ENCODE assay signal across 8 cellular contexts in the genomic region with DNA sequence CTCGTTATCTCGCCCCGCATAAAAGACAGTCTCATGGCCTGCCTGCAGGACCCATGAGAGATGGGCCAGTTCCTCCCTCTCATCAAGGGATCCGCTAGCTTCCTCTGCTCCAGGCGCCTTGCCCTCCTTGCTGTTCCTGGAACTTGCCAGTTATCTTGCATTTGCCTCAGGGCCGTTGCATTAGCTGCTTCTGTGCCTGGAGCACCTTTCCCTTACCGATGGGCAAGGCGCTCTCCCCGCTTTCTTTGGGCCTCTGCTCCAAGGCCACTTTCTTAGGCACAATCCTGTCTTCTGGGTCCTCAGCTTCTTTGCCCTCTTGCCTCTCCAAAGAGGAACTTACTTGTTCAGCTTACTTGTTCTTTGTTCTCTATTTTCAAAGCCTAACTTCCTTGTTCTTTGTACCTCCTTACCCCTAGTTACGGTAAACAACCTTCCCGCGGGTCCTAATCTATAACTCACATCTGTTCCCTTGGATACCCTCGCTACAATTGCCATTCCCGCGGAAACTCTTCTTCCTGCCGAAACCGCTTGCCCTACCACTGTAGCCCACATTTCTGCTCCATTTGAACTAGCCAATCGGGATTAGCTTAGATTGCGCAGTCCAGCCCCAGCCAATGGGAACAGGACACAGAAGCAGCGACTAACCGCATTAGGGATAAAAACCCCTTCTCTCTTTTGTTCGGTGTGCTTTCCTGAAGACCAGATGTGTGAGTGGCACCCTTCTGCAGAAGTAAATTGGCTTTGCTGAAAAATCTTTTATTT. TPM values are rescaled to one million over a fixed set of nuclear protein-coding genes. Genes with fewer than 3 reads are reported as not detected.
DNase-seq lines count a peak whose midpoint lies in the region; ATAC-seq and TF ChIP-seq lines count a peak whose summit lies in the region.

No MANE protein-coding gene starts in this region.

- DNase-seq in CD8-positive, alpha-beta memory T cell, result peak in 1 of 5 donors; percentile 15
- DNase-seq in M059J (ENCODE audit: low read depth) (peak; percentile 21), right lobe of liver (peak in 1 of 3 donors; percentile 37), NCI-H774 (lab: John Stamatoyannopoulos, UW) (no peak), foreskin fibroblast (no peak)
- DNase-seq in activated naive CD8-positive, alpha-beta T cell treated with anti-CD3 and anti-CD28 coated beads, Interleukin-2, amount 10 ng/mL, durations not matched to agents 7 days and 5 days, result no peak

- CTCF ChIA-PET in CD8-positive, alpha-beta memory T cell (lab: Charles Lee), result interaction anchor here (0.6 to 4.0 kb wide), 9 partner anchors 9 to 329 kb away, joined by 3 to 19 read pairs (median 4); a partner anchor contains a TSS

- peaks cover 0 to 30% (median 5%) of the 10 kb centered on the region in 3 donors for H3K36me3 Mint-ChIP-seq in CD8-positive, alpha-beta memory T cell
- H3K36me3 Mint-ChIP-seq in activated naive CD8-positive, alpha-beta T cell treated with anti-CD3 and anti-CD28 coated beads, Interleukin-2, amount 10 ng/mL, durations not matched to agents 7 days and 5 days, result peaks cover 8% of the 10 kb centered on the region

- no peak for TF ChIP-seq CTCF in right lobe of liver (IDR thresholded peaks at IDR 0.05)
- TF ChIP-seq CTCF in foreskin fibroblast (IDR thresholded peaks at IDR 0.05; ENCODE audit: low read depth, low read length), result no peak

- H3K27ac Mint-ChIP-seq in CD8-positive, alpha-beta memory T cell, result peak overlapping the region; percentile 45 to 93 (median 84)
- peak overlapping the region; percentile 30 for H3K27ac Mint-ChIP-seq in activated naive CD8-positive, alpha-beta T cell treated with anti-CD3 and anti-CD28 coated beads, Interleukin-2, amount 10 ng/mL, durations not matched to agents 7 days and 5 days

- no peaks in the 10 kb centered on the region for H3K36me3 ChIP-seq in CD8-positive, alpha-beta memory T cell (ENCODE audit: insufficient read depth, low read length)
- H3K36me3 ChIP-seq in right lobe of liver (peaks cover 0 to 9% (median 0%) of the 10 kb centered on the region in 4 donors), thymus (ENCODE audit: control insufficient read depth, insufficient read depth) (peaks cover 11% of the 10 kb centered on the region)

- H3K27me3 ChIP-seq in CD8-positive, alpha-beta memory T cell (ENCODE audit: insufficient read depth, low read length, poor library complexity, severe bottlenecking), result no peaks in the 10 kb centered on the region
- H3K27me3 ChIP-seq in right lobe of liver (no peaks in the 10 kb centered on the region), thymus (ENCODE audit: control insufficient read depth, insufficient read depth) (no peaks in the 10 kb centered on the region)

- peaks cover 35% of the 10 kb centered on the region for H3K4me1 ChIP-seq in CD8-positive, alpha-beta memory T cell (ENCODE audit: insufficient read depth, low read length)
- peaks cover 0 to 24% (median 11%) of the 10 kb centered on the region in 4 donors for H3K4me1 ChIP-seq in right lobe of liver
- peaks cover 21% of the 10 kb centered on the region for H3K4me1 ChIP-seq in thymus (ENCODE audit: control insufficient read depth, insufficient read depth, low read length)

- peaks cover 0 to 11% of the 10 kb centered on the region in 2 donors for H3K27me3 Mint-ChIP-seq in CD8-positive, alpha-beta memory T cell
- peaks cover 18% of the 10 kb centered on the region for H3K27me3 Mint-ChIP-seq in activated naive CD8-positive, alpha-beta T cell treated with anti-CD3 and anti-CD28 coated beads, Interleukin-2, amount 10 ng/mL, durations not matched to agents 7 days and 5 days

- no peak for ATAC-seq in activated naive CD8-positive, alpha-beta T cell treated with anti-CD3 and anti-CD28 coated beads, Interleukin-2, amount 10 ng/mL, durations not matched to agents 7 days and 5 days (ENCODE audit: low read depth)
- ATAC-seq in right lobe of liver (no peak), GM19035 (IDR thresholded peaks at IDR 0.05; ENCODE audit: unreplicated experiment) (no peak)

- POLR2A ChIA-PET in CD8-positive, alpha-beta memory T cell (lab: Charles Lee), result no interaction called here
- POLR2A ChIA-PET in activated naive CD8-positive, alpha-beta T cell treated with anti-CD3 and anti-CD28 coated beads, Interleukin-2, amount 10 ng/mL, durations not matched to agents 7 days and 5 days (lab: Charles Lee), result interaction anchor here (0.6 to 1.7 kb wide), 5 partner anchors 37 to 984 kb away, joined by 3 to 5 read pairs (median 3); no protein-coding TSS in a partner anchor

- no peaks in the 10 kb centered on the region for H3K9me3 ChIP-seq in CD8-positive, alpha-beta memory T cell (ENCODE audit: low read length)
- no peaks in the 10 kb centered on the region for H3K9me3 ChIP-seq in right lobe of liver
- no peaks in the 10 kb centered on the region for H3K9me3 ChIP-seq in thymus (ENCODE audit: control insufficient read depth)

- intact Hi-C loops in right lobe of liver (cut with DNase I), result no loop called here

- peaks cover 43 to 47% (median 46%) of the 10 kb centered on the region in 3 donors for H3K4me1 Mint-ChIP-seq in CD8-positive, alpha-beta memory T cell
- peaks cover 41% of the 10 kb centered on the region for H3K4me1 Mint-ChIP-seq in activated naive CD8-positive, alpha-beta T cell treated with anti-CD3 and anti-CD28 coated beads, Interleukin-2, amount 10 ng/mL, durations not matched to agents 7 days and 5 days

- peak overlapping the region; percentile 70 for H3K27ac ChIP-seq in CD8-positive, alpha-beta memory T cell (ENCODE audit: low read depth, low read length)
- peak overlapping the region in 2 of 3 donors; percentile 30 to 66 for H3K27ac ChIP-seq in right lobe of liver
- peak overlapping the region; percentile 53 for H3K27ac ChIP-seq in thymus (ENCODE audit: low read depth)

- H3K9me3 Mint-ChIP-seq in CD8-positive, alpha-beta memory T cell, result no peaks in the 10 kb centered on the region
- H3K9me3 Mint-ChIP-seq in activated naive CD8-positive, alpha-beta T cell treated with anti-CD3 and anti-CD28 coated beads, Interleukin-2, amount 10 ng/mL, durations not matched to agents 7 days and 5 days, result no peaks in the 10 kb centered on the region

- TF ChIP-seq POLR2A in right lobe of liver (IDR thresholded peaks at IDR 0.05), result no peak

- H3K4me3 ChIP-seq in CD8-positive, alpha-beta memory T cell (ENCODE audit: low read length), result peak overlapping the region; percentile 46
- H3K4me3 ChIP-seq in right lobe of liver, result peak overlapping the region in 1 of 3 donors; percentile 94
- peak overlapping the region; percentile 58 for H3K4me3 ChIP-seq in thymus (ENCODE audit: low read length)
- peak overlapping the region in 1 of 2 donors; percentile 33 for H3K4me3 ChIP-seq in foreskin fibroblast (ENCODE audit: low read depth in 1 of 2, low read length in 2 of 2)

- 49% methylated on average over 20 of the region's 22 CpGs for WGBS in right lobe of liver (ENCODE audit: insufficient coverage, low coverage, low lambda C conversion rate, missing lambda C conversion rate)
- 12% methylated on average over 22 of the region's 22 CpGs for WGBS in thymus

- H3K4me3 Mint-ChIP-seq in CD8-positive, alpha-beta memory T cell, result peak overlapping the region; percentile 85 to 91 (median 89)
- H3K4me3 Mint-ChIP-seq in activated naive CD8-positive, alpha-beta T cell treated with anti-CD3 and anti-CD28 coated beads, Interleukin-2, amount 10 ng/mL, durations not matched to agents 7 days and 5 days, result peak overlapping the region; percentile 88

RNA-seq across cellular contexts. Expression of a gene that starts 0.9 kb away (rescaled TPM):
- 100 to 1,000 TPM; 103 to 107 TPM for total RNA-seq in CD8-positive, alpha-beta memory T cell
- 78.8 TPM for polyA plus RNA-seq in CD8-positive, alpha-beta memory T cell
- total RNA-seq in M059J (2014; rRNA removed; shearing (Covaris generic)), result 69.2 and 85.5 TPM in 2 replicates
- total RNA-seq in activated naive CD8-positive, alpha-beta T cell treated with anti-CD3 and anti-CD28 coated beads, Interleukin-2, amount 10 ng/mL, durations not matched to agents 7 days and 5 days, result 10 to 100 TPM; 66.9 to 67.2 TPM
- 10 to 100 TPM; 40.8 to 53.5 (median 43.4) TPM for total RNA-seq in right lobe of liver
- 48.0 TPM for polyA plus RNA-seq in thymus

RNA-seq across cellular contexts. Expression of a gene that starts 23.7 kb away (rescaled TPM):
- total RNA-seq in CD8-positive, alpha-beta memory T cell, result not detected
- polyA plus RNA-seq in CD8-positive, alpha-beta memory T cell, result not detected
- 0.07 TPM in 1 of 2 replicates, not detected in the other for total RNA-seq in M059J (2014; rRNA removed; shearing (Covaris generic))
- not detected for total RNA-seq in activated naive CD8-positive, alpha-beta T cell treated with anti-CD3 and anti-CD28 coated beads, Interleukin-2, amount 10 ng/mL, durations not matched to agents 7 days and 5 days
- 1 to 10 TPM in 5 of 6 experiments, under 1 TPM in 1; 0.55 to 5.6 (median 2.4) TPM for total RNA-seq in right lobe of liver
- polyA plus RNA-seq in thymus, result 1.7 TPM
